Comparison of ENCODE assay signal across 1 cellular context in genomic region chr16:17431904-17432625, GRCh38.
TF ChIP-seq lines count a peak whose summit lies in the region.

No MANE protein-coding gene starts in this region.

TF ChIP-seq in GM23338, 12 proteins besides CTCF, POLR2A, EP300 and RAD21 (continued from another document):
- TF ChIP-seq REST (IDR thresholded peaks at IDR 0.05; ENCODE audit: unreplicated experiment) (no peak), POLR2AphosphoS5 (IDR thresholded peaks at IDR 0.05; ENCODE audit: low read depth) (no peak), ZNF462 (CRISPR knock-in tag; IDR thresholded peaks at IDR 0.05) (no peak), EZH2 (IDR thresholded peaks at IDR 0.05; ENCODE audit: low read depth, unreplicated experiment) (no peak), NANOG (IDR thresholded peaks at IDR 0.05; ENCODE audit: borderline replicate concordance) (no peak), CREB1 (CRISPR knock-in tag; IDR thresholded peaks at IDR 0.05; ENCODE audit: low read depth) (no peak), ETS1 (IDR thresholded peaks at IDR 0.05) (no peak), ZNF331 (CRISPR knock-in tag; IDR thresholded peaks at IDR 0.05; ENCODE audit: low read depth) (no peak), EZH2phosphoT487 (IDR thresholded peaks at IDR 0.05; ENCODE audit: unreplicated experiment) (no peak)
